Comparison of ENCODE assay signal across 8 cellular contexts in genomic region chr17:61837175-61838051, GRCh38. TPM values are rescaled to one million over a fixed set of nuclear protein-coding genes. Genes with fewer than 3 reads are reported as not detected.
DNase-seq lines count a peak whose midpoint lies in the region; ATAC-seq and TF ChIP-seq lines count a peak whose summit lies in the region.

No MANE protein-coding gene starts in this region.

- no peak overlapping the region for H3K27ac ChIP-seq in OCI-LY3 (ENCODE audit: low read length)
- no peak overlapping the region for H3K27ac ChIP-seq in psoas muscle

- H3K4me1 Mint-ChIP-seq in activated T-cell treated with anti-CD3 and anti-CD28 coated beads, Interleukin-2, amount 50 U/mL, for 72 hours (ENCODE audit: low read depth), result no peaks in the 10 kb centered on the region

- no peak overlapping the region for H3K27ac Mint-ChIP-seq in activated T-cell treated with anti-CD3 and anti-CD28 coated beads, Interleukin-2, amount 50 U/mL, for 72 hours

- peak in 1 of 2 donors; percentile 55 for ATAC-seq in activated T-cell treated with anti-CD3 and anti-CD28 coated beads, Interleukin-2, amount 50 U/mL, for 72 hours (replicated peaks in 1 of 2)
- ATAC-seq in psoas muscle (peak in 2 of 4 donors; percentile 58 to 72), GM18870 (IDR thresholded peaks at IDR 0.05; ENCODE audit: unreplicated experiment) (no peak), GM18511 (IDR thresholded peaks at IDR 0.05; ENCODE audit: unreplicated experiment) (no peak)

- peaks cover 9% of the 10 kb centered on the region for H3K36me3 ChIP-seq in OCI-LY3 (replicated peaks; ENCODE audit: low read depth, low read length)
- no peaks in the 10 kb centered on the region for H3K36me3 ChIP-seq in psoas muscle (ENCODE audit: insufficient read depth in 1 of 2, low read depth in 1 of 2)

- H3K27me3 ChIP-seq in OCI-LY3 (ENCODE audit: low read depth, low read length) (no peaks in the 10 kb centered on the region), psoas muscle (ENCODE audit: insufficient read depth in 3 of 3, low read length in 2 of 3) (no peaks in the 10 kb centered on the region)

- WGBS in psoas muscle, 3 donors, result 52 to 60% (median 57%) methylated on average over 4 of the region's 4 CpGs

- H3K27me3 Mint-ChIP-seq in activated T-cell treated with anti-CD3 and anti-CD28 coated beads, Interleukin-2, amount 50 U/mL, for 72 hours (ENCODE audit: low read depth), result no peaks in the 10 kb centered on the region

- H3K9me3 Mint-ChIP-seq in activated T-cell treated with anti-CD3 and anti-CD28 coated beads, Interleukin-2, amount 50 U/mL, for 72 hours, result no peaks in the 10 kb centered on the region

- intact Hi-C loops in psoas muscle (cut with DNase I), result loop anchor here (2.0 to 10.0 kb wide), 3 partner anchors 203 to 425 kb away; no protein-coding TSS in a partner anchor

- no peak overlapping the region for H3K4me3 ChIP-seq in OCI-LY3 (ENCODE audit: low read length)
- H3K4me3 ChIP-seq in psoas muscle, result no peak overlapping the region

- H3K4me2 ChIP-seq in OCI-LY3 (ENCODE audit: low read length), result no peak overlapping the region

- DNase-seq in DMS 273 treated with DMSO at 0.1 percent for 48 hours (lab: John Stamatoyannopoulos, UW) (peak; percentile 23), HS-5 (ENCODE audit: low read depth) (peak; percentile 28), germinal center (ENCODE audit: low spot score) (peak; percentile 44), psoas muscle (peak; percentile 21 to 51)
- DNase-seq in activated T-cell treated with anti-CD3 and anti-CD28 coated beads, Interleukin-2, amount 50 U/mL, for 72 hours, result peak; percentile 37 to 51

- no peaks in the 10 kb centered on the region for H3K4me1 ChIP-seq in OCI-LY3 (ENCODE audit: low read length)
- H3K4me1 ChIP-seq in psoas muscle, result no peaks in the 10 kb centered on the region

- H3K9me3 ChIP-seq in OCI-LY3 (ENCODE audit: insufficient read depth, low read length) (no peaks in the 10 kb centered on the region), psoas muscle (no peaks in the 10 kb centered on the region)

- no peak overlapping the region for H3K4me3 Mint-ChIP-seq in activated T-cell treated with anti-CD3 and anti-CD28 coated beads, Interleukin-2, amount 50 U/mL, for 72 hours

- H3K36me3 Mint-ChIP-seq in activated T-cell treated with anti-CD3 and anti-CD28 coated beads, Interleukin-2, amount 50 U/mL, for 72 hours (ENCODE audit: insufficient read depth in 2 of 2), result no peaks in the 10 kb centered on the region

- H3K9ac ChIP-seq in OCI-LY3 (ENCODE audit: low read length), result no peak overlapping the region

- no peaks in the 10 kb centered on the region for H3K79me2 ChIP-seq in OCI-LY3 (ENCODE audit: low read length)

- peak; percentile 67 for TF ChIP-seq CTCF in OCI-LY3 (IDR thresholded peaks at IDR 0.05; ENCODE audit: low read depth, low read length)
- TF ChIP-seq CTCF in psoas muscle (IDR thresholded peaks at IDR 0.05), result peak; percentile 67

- H4K20me1 ChIP-seq in OCI-LY3 (ENCODE audit: insufficient read depth, low read length), result no peaks in the 10 kb centered on the region

- no peak overlapping the region for H2AFZ ChIP-seq in OCI-LY3 (ENCODE audit: low read depth, low read length)

RNA-seq across cellular contexts. Expression of gene BRIP1, which starts 25.9 kb away (rescaled TPM):
- 10 to 100 TPM; 10.8 to 12.7 TPM for total RNA-seq in activated T-cell treated with anti-CD3 and anti-CD28 coated beads, Interleukin-2, amount 50 U/mL, for 72 hours
- under 1 TPM; 0.06 to 0.40 (median 0.19) TPM for total RNA-seq in psoas muscle
- polyA plus RNA-seq in psoas muscle, result under 1 TPM in 2 of 3 donors, not detected in 1; 0.03 to 0.35 TPM

Comparison
In these comparisons a context has a peak if more than half of its experiments do, and no peak if none do; other contexts are left out.
1. RNA of gene BRIP1, which starts 25.9 kb away (total RNA-seq): 10.8 to 12.7 TPM in activated T-cell treated with anti-CD3 and anti-CD28 coated beads, Interleukin-2, amount 50 U/mL, for 72 hours; 0.06 to 0.40 TPM in psoas muscle; every median in the first group is over 4 times any median in the second.
2. Peak in every context shown above with its lines, with median percentiles within 50 percentile points of each other: DNase-seq.